In the genomic region with DNA sequence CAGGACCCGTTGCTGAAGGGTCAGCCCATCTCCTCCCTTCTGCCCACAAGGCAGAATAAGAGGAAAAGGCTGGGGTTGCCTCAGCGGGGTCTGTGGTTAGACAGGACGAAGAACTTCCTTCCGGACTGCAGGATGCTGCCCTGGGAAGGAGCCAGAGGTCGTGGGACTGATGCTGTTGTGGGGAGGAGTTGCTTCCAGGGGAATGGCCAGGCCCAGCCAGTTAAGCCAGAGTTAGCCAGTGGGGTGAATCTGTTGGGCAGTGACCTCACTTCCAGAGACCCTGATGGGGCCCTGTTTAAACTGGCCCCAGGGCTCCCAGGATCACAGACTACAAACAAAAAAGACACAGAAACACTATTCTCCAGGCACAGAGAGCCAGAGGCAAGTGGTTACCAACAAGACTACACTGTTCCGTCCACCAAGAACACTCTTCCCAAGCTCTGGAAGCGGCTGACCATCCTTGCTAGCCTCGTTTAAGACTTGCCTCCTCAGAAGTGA, we compare ENCODE assay signal across 11 cellular contexts. TPM values are rescaled to one million over a fixed set of nuclear protein-coding genes. Genes with fewer than 3 reads are reported as not detected.
A peak's percentile ranks its signal among the peaks of the same experiment; 100 is the strongest.
DNase-seq lines count a peak whose midpoint lies in the region; TF ChIP-seq lines count a peak whose summit lies in the region.
"Had no signal": no experiment of that assay in that cellular context is flagged by ENCODE, and none has a peak within 500 bp of the region (broad histone marks: within the 10 kb centered on the region; RNA-seq: fewer than 3 reads in every experiment).

No MANE protein-coding gene starts in this region.

- 81% methylated on average over 4 to 7 of the region's 8 CpGs for WGBS in mesodermal cell (ENCODE audit: insufficient coverage in 2 of 2), 2 experiments

- H3K36me3 ChIP-seq in CD8-positive, alpha-beta memory T cell (ENCODE audit: insufficient read depth, low read length): no peaks in the 10 kb centered on the region
- H3K36me3 ChIP-seq in mesodermal cell (ENCODE audit: control insufficient read depth, insufficient read depth, low read length): no peaks in the 10 kb centered on the region
- no peaks in the 10 kb centered on the region for H3K36me3 ChIP-seq in OCI-LY7 (ENCODE audit: insufficient read depth, low read length)

- no peaks in the 10 kb centered on the region for H3K9me3 ChIP-seq in CD8-positive, alpha-beta memory T cell (ENCODE audit: low read length)
- H3K9me3 ChIP-seq in mesodermal cell (ENCODE audit: control insufficient read depth, low read length) (peaks cover 9% of the 10 kb centered on the region), OCI-LY7 (ENCODE audit: low read length) (peaks cover 8% of the 10 kb centered on the region; the same call in 1 of the 2 replicates)
- H3K9me3 ChIP-seq: mucosa of descending colon had no signal

- H3K4me3 ChIP-seq in CD8-positive, alpha-beta memory T cell (ENCODE audit: low read length): no peak overlapping the region
- no peak overlapping the region for H3K4me3 ChIP-seq in dorsolateral prefrontal cortex
- no peak overlapping the region for H3K4me3 ChIP-seq in mesodermal cell (ENCODE audit: extremely low read depth, insufficient read depth, low read length, poor library complexity, severe bottlenecking)
- H3K4me3 ChIP-seq in OCI-LY7 (ENCODE audit: low read depth, low read length, poor library complexity, severe bottlenecking): no peak overlapping the region
- H3K4me3 ChIP-seq: mucosa of descending colon had no signal

- H2AFZ ChIP-seq in OCI-LY7 (ENCODE audit: low read length): no peak overlapping the region

- peak overlapping the region; percentile 12 to 86 (median 34) for H3K4me3 Mint-ChIP-seq in CD8-positive, alpha-beta memory T cell
- H3K4me3 Mint-ChIP-seq: activated CD8-positive, alpha-beta T cell treated with anti-CD3 and anti-CD28 coated beads, Interleukin-2, amount 10 ng/mL, durations not matched to agents 7 days and 5 days had no signal

- no peak overlapping the region; the same call in 1 of the 2 replicates for H3K4me2 ChIP-seq in OCI-LY7 (ENCODE audit: low read length)

- H3K9me3 Mint-ChIP-seq in CD8-positive, alpha-beta memory T cell: no peaks in the 10 kb centered on the region

- CTCF ChIA-PET in CD8-positive, alpha-beta memory T cell (lab: Charles Lee): no interaction called here
- CTCF ChIA-PET in OCI-LY7 (lab: Charles Lee; ENCODE audit: unreplicated experiment): no interaction called here

- POLR2A ChIA-PET in CD8-positive, alpha-beta memory T cell (lab: Charles Lee): interaction anchor here (1.0 to 4.0 kb wide), 2 partner anchors 11 to 13 kb away, joined by 3 to 34 read pairs; a partner anchor contains a TSS
- POLR2A ChIA-PET in OCI-LY7 (lab: Charles Lee): interaction anchor here (0.9 kb wide), 1 partner anchor 13 kb away, joined by 4 read pairs; a partner anchor contains a TSS

- intact Hi-C loops in dorsolateral prefrontal cortex (cut with DNase I): no loop called here
- intact Hi-C loops in OCI-LY7 (cut with micrococcal nuclease; ENCODE audit: unreplicated experiment): no loop called here

- no peaks in the 10 kb centered on the region for H3K27me3 ChIP-seq in CD8-positive, alpha-beta memory T cell (ENCODE audit: insufficient read depth, low read length, poor library complexity, severe bottlenecking)
- no peaks in the 10 kb centered on the region for H3K27me3 ChIP-seq in dorsolateral prefrontal cortex

- no peak overlapping the region for H3K27ac ChIP-seq in CD8-positive, alpha-beta memory T cell (ENCODE audit: low read depth, low read length)
- H3K27ac ChIP-seq in dorsolateral prefrontal cortex: peak overlapping the region in 50 of 59 donors; percentile 3 to 99 (median 54)
- peak overlapping the region; percentile 62 for H3K27ac ChIP-seq in mesodermal cell (ENCODE audit: low read depth, low read length, severe bottlenecking)
- no peak overlapping the region for H3K27ac ChIP-seq in OCI-LY7 (ENCODE audit: low read depth, low read length, poor library complexity, severe bottlenecking)

- no peaks in the 10 kb centered on the region for H4K20me1 ChIP-seq in OCI-LY7 (ENCODE audit: insufficient read depth, low read length)

- H3K9me2 ChIP-seq in OCI-LY7 (ENCODE audit: insufficient read depth, low read length): no peaks in the 10 kb centered on the region

- no TSS peak for BruUV-seq in OCI-LY7 (replicated peaks; lab: Mats Ljungman, UMichigan)

- no peaks in the 10 kb centered on the region for H3K79me2 ChIP-seq in OCI-LY7 (ENCODE audit: insufficient read depth, low read depth, low read length)

- TF ChIP-seq CTCF in dorsolateral prefrontal cortex (IDR thresholded peaks at IDR 0.05 in 54 of 56, conservative IDR thresholded peaks at IDR 0.05 in 2 of 56; ENCODE audit: low read depth in 1 of 56, partially characterized antibody in 56 of 56): no peak
- TF ChIP-seq CTCF in OCI-LY7 (conservative IDR thresholded peaks at IDR 0.05; ENCODE audit: low read length): no peak

- H3K27ac Mint-ChIP-seq in CD8-positive, alpha-beta memory T cell: peak overlapping the region in 6 of 8 donors; percentile 8 to 90 (median 55)
- H3K27ac Mint-ChIP-seq: activated CD8-positive, alpha-beta T cell treated with anti-CD3 and anti-CD28 coated beads, Interleukin-2, amount 10 ng/mL, durations not matched to agents 7 days and 5 days had no signal

- peaks cover 0 to 2% of the 10 kb centered on the region in 2 donors for H3K27me3 Mint-ChIP-seq in CD8-positive, alpha-beta memory T cell

- H3K36me3 Mint-ChIP-seq in CD8-positive, alpha-beta memory T cell: no peaks in the 10 kb centered on the region

- peaks cover 45 to 67% (median 52%) of the 10 kb centered on the region in 3 donors for H3K4me1 Mint-ChIP-seq in CD8-positive, alpha-beta memory T cell

- no peak for DNase-seq in CD8-positive, alpha-beta memory T cell
- DNase-seq in NCI-H226: peak; percentile 62
- DNase-seq in dorsolateral prefrontal cortex: no peak
- no peak for DNase-seq in iPS-NIHi11 (ENCODE audit: low spot score)
- DNase-seq in OCI-LY7 (ENCODE audit: low spot score): no peak
- no peak for DNase-seq in H4 (ENCODE audit: low spot score)
- DNase-seq in SHP77 treated with DMSO at 0.1 percent for 48 hours (lab: John Stamatoyannopoulos, UW): no peak
- DNase-seq: activated CD8-positive, alpha-beta T cell treated with anti-CD3 and anti-CD28 coated beads, Interleukin-2, amount 10 ng/mL, durations not matched to agents 7 days and 5 days; NCI-H526 had no signal

- peaks cover 44% of the 10 kb centered on the region for H3K4me1 ChIP-seq in CD8-positive, alpha-beta memory T cell (ENCODE audit: insufficient read depth, low read length)
- H3K4me1 ChIP-seq in mesodermal cell (ENCODE audit: control insufficient read depth, insufficient read depth, low read length, poor library complexity, severe bottlenecking) (peaks cover 26% of the 10 kb centered on the region), OCI-LY7 (ENCODE audit: insufficient read depth, low read length, poor library complexity, severe bottlenecking) (peaks cover 38% of the 10 kb centered on the region)

RNA-seq across cellular contexts. Expression of a gene that starts 13.0 kb away (rescaled TPM):
- total RNA-seq in CD8-positive, alpha-beta memory T cell: 1 to 10 TPM; 4.4 to 5.2 TPM
- polyA plus RNA-seq in CD8-positive, alpha-beta memory T cell: 0.40 TPM
- total RNA-seq in dorsolateral prefrontal cortex (10 to 100 TPM in 59 of 120 experiments, 1 to 10 TPM in 61; 4.0 to 24.0 (median 9.9) TPM), OCI-LY7 (2022) (13.5 and 16.5 TPM in 2 replicates)
- 9.4 TPM for polyA plus RNA-seq in mesodermal cell (2013, experiment 1 of 2)
- polyA plus RNA-seq in mesodermal cell (2013, experiment 2 of 2): 7.3 TPM
- 3.2 and 5.2 TPM in 2 replicates for total RNA-seq in OCI-LY7 (2014; rRNA removed; shearing (Covaris generic))
- total RNA-seq in H4 (2014; rRNA removed; shearing (Covaris generic)): 0.12 and 0.16 TPM in 2 replicates

RNA-seq across cellular contexts. Expression of a gene that starts 13.1 kb away (rescaled TPM):
- total RNA-seq in CD8-positive, alpha-beta memory T cell: 1 to 10 TPM in 1 of 2 experiments, under 1 TPM in 1; 0.33 to 1.1 TPM
- polyA plus RNA-seq in CD8-positive, alpha-beta memory T cell: 0.44 TPM
- total RNA-seq in dorsolateral prefrontal cortex (10 to 100 TPM in 8 of 120 experiments, 1 to 10 TPM in 111, not detected in 1; 1.2 to 16.0 (median 5.1) TPM), OCI-LY7 (2022) (7.8 and 10.1 TPM in 2 replicates)
- polyA plus RNA-seq in mesodermal cell (2013, experiment 1 of 2): 0.63 TPM
- polyA plus RNA-seq in mesodermal cell (2013, experiment 2 of 2): 1.3 TPM
- total RNA-seq in OCI-LY7 (2014; rRNA removed; shearing (Covaris generic)): 1.1 and 2.0 TPM in 2 replicates
- total RNA-seq in H4 (2014; rRNA removed; shearing (Covaris generic)): 0.08 and 0.90 TPM in 2 replicates

RNA-seq across cellular contexts. Expression of a gene that starts 13.2 kb away (rescaled TPM):
- 10 to 100 TPM; 11.6 to 12.1 TPM for total RNA-seq in CD8-positive, alpha-beta memory T cell
- polyA plus RNA-seq in CD8-positive, alpha-beta memory T cell: 45.8 TPM
- 100 to 1,000 TPM in 117 of 120 experiments, 10 to 100 TPM in 3; 90.1 to 633 (median 196) TPM for total RNA-seq in dorsolateral prefrontal cortex
- polyA plus RNA-seq in mesodermal cell (2013, experiment 1 of 2): 438 TPM
- polyA plus RNA-seq in mesodermal cell (2013, experiment 2 of 2): 367 TPM
- total RNA-seq in OCI-LY7 (2014; rRNA removed; shearing (Covaris generic)): 120 and 130 TPM in 2 replicates
- 246 and 288 TPM in 2 replicates for total RNA-seq in OCI-LY7 (2022)
- 102 and 133 TPM in 2 replicates for total RNA-seq in H4 (2014; rRNA removed; shearing (Covaris generic))

RNA-seq across cellular contexts. Expression of a gene that starts 45.0 kb away (rescaled TPM):
- total RNA-seq in CD8-positive, alpha-beta memory T cell: 10 to 100 TPM; 35.1 to 37.6 TPM
- polyA plus RNA-seq in CD8-positive, alpha-beta memory T cell: 50.0 TPM
- total RNA-seq in dorsolateral prefrontal cortex: 100 to 1,000 TPM in 79 of 120 experiments, 10 to 100 TPM in 41; 87.5 to 123 (median 103) TPM
- polyA plus RNA-seq in mesodermal cell (2013, experiment 1 of 2): 57.5 TPM
- polyA plus RNA-seq in mesodermal cell (2013, experiment 2 of 2): 52.9 TPM
- 21.8 and 29.6 TPM in 2 replicates for total RNA-seq in OCI-LY7 (2014; rRNA removed; shearing (Covaris generic))
- 41.8 and 42.5 TPM in 2 replicates for total RNA-seq in OCI-LY7 (2022)
- 47.0 and 47.5 TPM in 2 replicates for total RNA-seq in H4 (2014; rRNA removed; shearing (Covaris generic))

RNA-seq across cellular contexts. Expression of a gene that starts 57.4 kb away (rescaled TPM):
- total RNA-seq in CD8-positive, alpha-beta memory T cell: 100 to 1,000 TPM; 164 to 172 TPM
- polyA plus RNA-seq in CD8-positive, alpha-beta memory T cell: 180 TPM
- total RNA-seq in dorsolateral prefrontal cortex (10 to 100 TPM; 16.3 to 56.0 (median 29.8) TPM), OCI-LY7 (2022) (254 and 263 TPM in 2 replicates)
- 86.8 TPM for polyA plus RNA-seq in mesodermal cell (2013, experiment 1 of 2)
- polyA plus RNA-seq in mesodermal cell (2013, experiment 2 of 2): 85.7 TPM
- 259 and 270 TPM in 2 replicates for total RNA-seq in OCI-LY7 (2014; rRNA removed; shearing (Covaris generic))
- total RNA-seq in H4 (2014; rRNA removed; shearing (Covaris generic)): 115 and 126 TPM in 2 replicates

Comparison
In these comparisons a context has a peak if more than half of its experiments do, and no peak if none do; other contexts are left out.
1. H3K27ac ChIP-seq: peak in dorsolateral prefrontal cortex (50 of 59) and mesodermal cell (single experiment); none in CD8-positive, alpha-beta memory T cell (single experiment) and OCI-LY7 (single experiment).